15 cellular contexts compared by ENCODE assay signal in the genomic region with DNA sequence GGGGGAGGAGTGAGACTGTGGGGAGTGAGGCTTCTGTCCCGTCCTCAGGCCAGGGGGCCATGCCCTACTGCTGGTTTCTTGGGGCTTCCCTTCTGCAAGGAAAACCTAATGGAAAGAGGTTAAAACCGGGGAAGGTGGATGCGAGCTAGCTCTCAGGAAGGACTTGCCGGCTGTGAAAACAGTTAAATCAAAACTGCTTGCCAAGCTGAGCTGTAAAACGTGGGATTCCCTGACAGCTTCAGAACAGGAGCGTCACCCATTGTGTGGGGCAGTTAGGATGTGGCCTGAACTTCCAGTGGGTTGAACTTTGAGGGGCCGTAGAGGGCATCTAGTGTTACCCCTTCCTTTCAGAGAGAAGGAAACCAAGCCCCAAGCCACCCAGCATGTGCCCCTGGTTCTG. TPM values are rescaled to one million over a fixed set of nuclear protein-coding genes. Genes with fewer than 3 reads are reported as not detected.
DNase-seq lines count a peak whose midpoint lies in the region; ATAC-seq and TF ChIP-seq lines count a peak whose summit lies in the region.
"Had no signal": no experiment of that assay in that cellular context is flagged by ENCODE, and none has a peak within 500 bp of the region (broad histone marks: within the 10 kb centered on the region; RNA-seq: fewer than 3 reads in every experiment).

No MANE protein-coding gene starts in this region.

- H2AFZ ChIP-seq in smooth muscle cell (ENCODE audit: low read depth), result no peak overlapping the region

- H3F3A ChIP-seq in smooth muscle cell (ENCODE audit: low read depth), result peaks cover 8% of the 10 kb centered on the region

- POLR2A ChIA-PET in CD8-positive, alpha-beta memory T cell (lab: Charles Lee), result no interaction called here

- no peaks in the 10 kb centered on the region for H3K27me3 ChIP-seq in CD8-positive, alpha-beta memory T cell (ENCODE audit: insufficient read depth, low read length, poor library complexity, severe bottlenecking)
- H3K27me3 ChIP-seq in left lung, result no peaks in the 10 kb centered on the region
- H3K27me3 ChIP-seq in smooth muscle cell (ENCODE audit: low read depth), result no peaks in the 10 kb centered on the region

- H3K4me3 ChIP-seq in CD8-positive, alpha-beta memory T cell (ENCODE audit: low read length), result no peak overlapping the region
- no peak overlapping the region for H3K4me3 ChIP-seq in left lung
- no peak overlapping the region for H3K4me3 ChIP-seq in smooth muscle cell

- peak overlapping the region; percentile 43 for H3K4me2 ChIP-seq in smooth muscle cell

- H3K79me2 ChIP-seq in smooth muscle cell (ENCODE audit: low read depth), result peaks cover 100% of the 10 kb centered on the region

- H3K27ac ChIP-seq in CD8-positive, alpha-beta memory T cell (ENCODE audit: low read depth, low read length), result no peak overlapping the region
- H3K27ac ChIP-seq in left lung (peak overlapping the region; percentile 28 to 42), smooth muscle cell (ENCODE audit: low read depth) (peak overlapping the region; percentile 55)

- H4K20me1 ChIP-seq in smooth muscle cell (ENCODE audit: low read depth), result no peaks in the 10 kb centered on the region

- H3K9ac ChIP-seq in smooth muscle cell (ENCODE audit: low read depth), result no peak overlapping the region

- WGBS in smooth muscle cell (ENCODE audit: low lambda C conversion rate), result 84% methylated on average over 7 of the region's 7 CpGs

- TF ChIP-seq CTCF in left lung (IDR thresholded peaks at IDR 0.05) (no peak), smooth muscle cell (IDR thresholded peaks at IDR 0.05; ENCODE audit: borderline replicate concordance, insufficient read depth, poor library complexity, severe bottlenecking) (no peak)

- H3K9me3 Mint-ChIP-seq in CD8-positive, alpha-beta memory T cell, result no peaks in the 10 kb centered on the region
- H3K9me3 Mint-ChIP-seq in activated T-helper 1 cell treated with anti-CD3 and anti-CD28 coated beads, Interleukin-12 subunit alpha, Interleukin-12 subunit beta, Interleukin-2, Interleukin-4 antibody, amounts not matched to agents 30 ng/mL and 10 ng/mL and 1 ng/mL, durations not matched to agents 14 hours and 24 hours and 36 hours, result no peaks in the 10 kb centered on the region
- H3K9me3 Mint-ChIP-seq: effector memory CD8-positive, alpha-beta T cell had no signal

- H3K36me3 Mint-ChIP-seq in CD8-positive, alpha-beta memory T cell, result no peaks in the 10 kb centered on the region
- no peaks in the 10 kb centered on the region for H3K36me3 Mint-ChIP-seq in activated T-helper 1 cell treated with anti-CD3 and anti-CD28 coated beads, Interleukin-12 subunit alpha, Interleukin-12 subunit beta, Interleukin-2, Interleukin-4 antibody, amounts not matched to agents 30 ng/mL and 10 ng/mL and 1 ng/mL, durations not matched to agents 14 hours and 24 hours and 36 hours (ENCODE audit: low read depth)

- DNase-seq in CD8-positive, alpha-beta memory T cell, result no peak
- no peak for DNase-seq in activated T-helper 1 cell treated with anti-CD3 and anti-CD28 coated beads, Interleukin-12 subunit alpha, Interleukin-12 subunit beta, Interleukin-2, Interleukin-4 antibody, amounts not matched to agents 30 ng/mL and 10 ng/mL and 1 ng/mL, durations not matched to agents 14 hours and 24 hours and 36 hours (ENCODE audit: low spot score)
- no peak for DNase-seq in left lung
- DNase-seq in smooth muscle cell (lab: John Stamatoyannopoulos, UW; ENCODE audit: unreplicated experiment), result no peak
- no peak for DNase-seq in NCI-H446 (lab: John Stamatoyannopoulos, UW)
- DNase-seq in stimulated activated naive CD4-positive, alpha-beta T cell (lab: John Stamatoyannopoulos, UW), result no peak
- DNase-seq: effector memory CD8-positive, alpha-beta T cell; IMR-90; kidney glomerular epithelial cell; NCI-H1092 treated with DMSO at 0.1 percent for 48 hours; NCI-H524 treated with DMSO at 0.1 percent for 48 hours; occipital lobe; stimulated activated CD4-positive, alpha-beta T cell treated with anti-CD3 and anti-CD28 coated beads, Interleukin-1b, Interleukin-23, amount 100 ng/mL, for 48 hours had no signal

- H3K27me3 Mint-ChIP-seq in CD8-positive, alpha-beta memory T cell, result peaks cover 0 to 3% of the 10 kb centered on the region in 2 donors
- no peaks in the 10 kb centered on the region for H3K27me3 Mint-ChIP-seq in activated T-helper 1 cell treated with anti-CD3 and anti-CD28 coated beads, Interleukin-12 subunit alpha, Interleukin-12 subunit beta, Interleukin-2, Interleukin-4 antibody, amounts not matched to agents 30 ng/mL and 10 ng/mL and 1 ng/mL, durations not matched to agents 14 hours and 24 hours and 36 hours (ENCODE audit: insufficient read depth)
- H3K27me3 Mint-ChIP-seq: effector memory CD8-positive, alpha-beta T cell had no signal

- ATAC-seq in left lung (no peak), HG02884 (IDR thresholded peaks at IDR 0.05; ENCODE audit: unreplicated experiment) (no peak), HG03095 (IDR thresholded peaks at IDR 0.05; ENCODE audit: unreplicated experiment) (no peak)

- H3K36me3 ChIP-seq in CD8-positive, alpha-beta memory T cell (ENCODE audit: insufficient read depth, low read length), result no peaks in the 10 kb centered on the region
- H3K36me3 ChIP-seq in left lung (no peaks in the 10 kb centered on the region), smooth muscle cell (ENCODE audit: low read depth) (no peaks in the 10 kb centered on the region)

- H3K27ac Mint-ChIP-seq in CD8-positive, alpha-beta memory T cell, result peak overlapping the region in 6 of 8 donors; percentile 88 to 99 (median 95)
- H3K27ac Mint-ChIP-seq in activated T-helper 1 cell treated with anti-CD3 and anti-CD28 coated beads, Interleukin-12 subunit alpha, Interleukin-12 subunit beta, Interleukin-2, Interleukin-4 antibody, amounts not matched to agents 30 ng/mL and 10 ng/mL and 1 ng/mL, durations not matched to agents 14 hours and 24 hours and 36 hours, result peak overlapping the region; percentile 82

- peaks cover 15 to 50% (median 41%) of the 10 kb centered on the region in 3 donors for H3K4me1 Mint-ChIP-seq in CD8-positive, alpha-beta memory T cell
- peaks cover 50% of the 10 kb centered on the region for H3K4me1 Mint-ChIP-seq in activated T-helper 1 cell treated with anti-CD3 and anti-CD28 coated beads, Interleukin-12 subunit alpha, Interleukin-12 subunit beta, Interleukin-2, Interleukin-4 antibody, amounts not matched to agents 30 ng/mL and 10 ng/mL and 1 ng/mL, durations not matched to agents 14 hours and 24 hours and 36 hours (ENCODE audit: low read depth)

- peak overlapping the region in 4 of 7 donors; percentile 27 to 82 (median 58) for H3K4me3 Mint-ChIP-seq in CD8-positive, alpha-beta memory T cell
- no peak overlapping the region for H3K4me3 Mint-ChIP-seq in activated T-helper 1 cell treated with anti-CD3 and anti-CD28 coated beads, Interleukin-12 subunit alpha, Interleukin-12 subunit beta, Interleukin-2, Interleukin-4 antibody, amounts not matched to agents 30 ng/mL and 10 ng/mL and 1 ng/mL, durations not matched to agents 14 hours and 24 hours and 36 hours

- intact Hi-C loops in activated T-helper 1 cell treated with anti-CD3 and anti-CD28 coated beads, Interleukin-12 subunit alpha, Interleukin-12 subunit beta, Interleukin-2, Interleukin-4 antibody, amounts not matched to agents 30 ng/mL and 10 ng/mL and 1 ng/mL, durations not matched to agents 14 hours and 24 hours and 36 hours (cut with micrococcal nuclease), result no loop called here
- intact Hi-C loops in left lung (cut with DNase I), result no loop called here

- peaks cover 10% of the 10 kb centered on the region for H3K4me1 ChIP-seq in CD8-positive, alpha-beta memory T cell (ENCODE audit: insufficient read depth, low read length)
- H3K4me1 ChIP-seq in left lung (peaks cover 21 to 77% of the 10 kb centered on the region in 2 donors), smooth muscle cell (ENCODE audit: low read depth) (peaks cover 17% of the 10 kb centered on the region)

- H3K9me3 ChIP-seq in CD8-positive, alpha-beta memory T cell (ENCODE audit: low read length), result no peaks in the 10 kb centered on the region
- H3K9me3 ChIP-seq in left lung (no peaks in the 10 kb centered on the region), smooth muscle cell (replicated peaks; ENCODE audit: low read depth) (no peaks in the 10 kb centered on the region)

- CTCF ChIA-PET in CD8-positive, alpha-beta memory T cell (lab: Charles Lee), result interaction anchor here (1.2 kb wide), 1 partner anchor 13 kb away, joined by 3 read pairs; the partner anchor contains the start of gene TSPAN15

RNA-seq across cellular contexts. Expression of gene TSPAN15, which starts 13.1 kb away (rescaled TPM):
- total RNA-seq in CD8-positive, alpha-beta memory T cell, result 1 to 10 TPM; 1.4 to 2.4 TPM
- 20.2 TPM for polyA plus RNA-seq in CD8-positive, alpha-beta memory T cell
- total RNA-seq in activated T-helper 1 cell treated with anti-CD3 and anti-CD28 coated beads, Interleukin-12 subunit alpha, Interleukin-12 subunit beta, Interleukin-2, Interleukin-4 antibody, amounts not matched to agents 30 ng/mL and 10 ng/mL and 1 ng/mL, durations not matched to agents 14 hours and 24 hours and 36 hours, result 1.6 and 2.7 TPM in 2 replicates
- total RNA-seq in left lung, result 10 to 100 TPM; 52.4 to 67.9 TPM
- 113 and 145 TPM in 2 replicates for total RNA-seq in smooth muscle cell
- polyA plus RNA-seq in smooth muscle cell, result 144 and 249 TPM in 2 replicates
- total RNA-seq: IMR-90 had no signal

RNA-seq across cellular contexts. Expression of gene TACR2, which starts 47.7 kb away (rescaled TPM):
- not detected for total RNA-seq in CD8-positive, alpha-beta memory T cell
- not detected for polyA plus RNA-seq in CD8-positive, alpha-beta memory T cell
- total RNA-seq in activated T-helper 1 cell treated with anti-CD3 and anti-CD28 coated beads, Interleukin-12 subunit alpha, Interleukin-12 subunit beta, Interleukin-2, Interleukin-4 antibody, amounts not matched to agents 30 ng/mL and 10 ng/mL and 1 ng/mL, durations not matched to agents 14 hours and 24 hours and 36 hours, result not detected in 2 replicates
- under 1 TPM; 0.31 to 0.55 TPM for total RNA-seq in left lung
- not detected in 2 replicates for total RNA-seq in smooth muscle cell
- 0.13 and 0.43 TPM in 2 replicates for polyA plus RNA-seq in smooth muscle cell
- total RNA-seq: IMR-90 had no signal
- polyA plus RNA-seq: IMR-90 had no signal

Comparison
In these comparisons a context has a peak if more than half of its experiments do, and no peak if none do; other contexts are left out.
1. RNA of gene TSPAN15, which starts 13.1 kb away (total RNA-seq): 113 to 145 TPM in smooth muscle cell and 52.4 to 67.9 TPM in left lung; 1.4 to 2.4 TPM in CD8-positive, alpha-beta memory T cell and 1.6 to 2.7 TPM in activated T-helper 1 cell treated with anti-CD3 and anti-CD28 coated beads, Interleukin-12 subunit alpha, Interleukin-12 subunit beta, Interleukin-2, Interleukin-4 antibody, amounts not matched to agents 30 ng/mL and 10 ng/mL and 1 ng/mL, durations not matched to agents 14 hours and 24 hours and 36 hours; every median in the first group is over 10 times any median in the second.